36 cellular contexts compared by ENCODE assay signal in genomic region chr10:1708746-1709145, GRCh38. TPM values are rescaled to one million over a fixed set of nuclear protein-coding genes. Genes with fewer than 3 reads are reported as not detected.
A peak's percentile ranks its signal among the peaks of the same experiment; 100 is the strongest.
DNase-seq lines count a peak whose midpoint lies in the region; ATAC-seq and TF ChIP-seq lines count a peak whose summit lies in the region.
"Had no signal": no experiment of that assay in that cellular context is flagged by ENCODE, and none has a peak within 500 bp of the region (broad histone marks: within the 10 kb centered on the region; RNA-seq: fewer than 3 reads in every experiment).

No MANE protein-coding gene starts in this region.

- H3K27me3 ChIP-seq in vagina = no peaks in the 10 kb centered on the region

- H3K4me1 ChIP-seq in vagina = peaks cover 10% of the 10 kb centered on the region
- H3K4me1 ChIP-seq: BE2C, Caco-2 had no signal

- ATAC-seq in GM18873 (IDR thresholded peaks at IDR 0.05; ENCODE audit: low FRiP score, unreplicated experiment) = no peak
- ATAC-seq: A549; CD8-positive, alpha-beta T cell had no signal

- no peak for TF ChIP-seq POLR2A in vagina (IDR thresholded peaks at IDR 0.05)

- DNase-seq in coronary artery (ENCODE audit: low spot score) (peak; percentile 50), endothelial cell (ENCODE audit: low spot score) (no peak), vagina (ENCODE audit: extremely low spot score in 2 of 2) (peak; percentile 76 to 91), germinal center (ENCODE audit: low spot score) (no peak), SIG-M5 treated with dmso at 0.1 percent for 504 hours (lab: John Stamatoyannopoulos, UW; ENCODE audit: unreplicated experiment) (no peak), hippocampal formation (lab: John Stamatoyannopoulos, UW) (no peak)
- DNase-seq: 8988T; ACHN; AML-193; BE2C; C1 segment of cervical spinal cord; Caco-2; Calu3; CD4-positive, alpha-beta memory T cell; CD4-positive, alpha-beta T cell; CD4-positive, CD25-positive, alpha-beta regulatory T cell; CD8-positive, alpha-beta memory T cell; CD8-positive, alpha-beta T cell; COR-L47; DMS 273 treated with DMSO at 0.1 percent for 48 hours; DMS153; DMS53; DMS79; DMS79 treated with DMSO at 0.1 percent for 48 hours; DND-41; EL had no signal

- H3K27ac ChIP-seq in coronary artery (no peak overlapping the region), vagina (no peak overlapping the region)
- H3K27ac ChIP-seq: 22Rv1; A549; BLaER1; BLaER1 treated with 17β-estradiol and CSF1 and Interleukin-3, amounts not matched to agents 10 nM and 100 nM; C4-2B had no signal

- intact Hi-C loops in vagina (cut with DNase I) = loop anchor here (1.0 kb wide), 1 partner anchor 18 kb away; no protein-coding TSS in a partner anchor

- no peaks in the 10 kb centered on the region for H3K9me3 ChIP-seq in vagina
- H3K9me3 ChIP-seq: A549, BE2C had no signal

- H3K36me3 Mint-ChIP-seq in endothelial cell (ENCODE audit: low read depth, unreplicated experiment) (peaks cover 30% of the 10 kb centered on the region), nephron (ENCODE audit: low read depth) (no peaks in the 10 kb centered on the region)
- H3K36me3 Mint-ChIP-seq: CD14-positive monocyte; CD4-positive, alpha-beta memory T cell; CD4-positive, CD25-positive, alpha-beta regulatory T cell; CD8-positive, alpha-beta memory T cell; CD8-positive, alpha-beta T cell had no signal

- H3K4me3 ChIP-seq in coronary artery = no peak overlapping the region
- H3K4me3 ChIP-seq in vagina = no peak overlapping the region
- H3K4me3 ChIP-seq: A549; BLaER1; BLaER1 treated with 17β-estradiol and CSF1 and Interleukin-3, amounts not matched to agents 10 nM and 100 nM had no signal

- TF ChIP-seq CTCF in coronary artery (IDR thresholded peaks at IDR 0.05) = no peak
- TF ChIP-seq CTCF in endothelial cell (IDR thresholded peaks at IDR 0.05; ENCODE audit: unreplicated experiment) = no peak
- TF ChIP-seq CTCF in nephron (IDR thresholded peaks at IDR 0.05; ENCODE audit: unreplicated experiment in 3 of 3) = no peak
- TF ChIP-seq CTCF in vagina (IDR thresholded peaks at IDR 0.05) = no peak

- H3K27ac Mint-ChIP-seq in endothelial cell (ENCODE audit: unreplicated experiment) (no peak overlapping the region), nephron (peak overlapping the region; percentile 21 to 78 (median 34))
- H3K27ac Mint-ChIP-seq: B cell; CD14-positive monocyte; CD4-positive, alpha-beta T cell; CD4-positive, CD25-positive, alpha-beta regulatory T cell; CD8-positive, alpha-beta memory T cell; CD8-positive, alpha-beta T cell had no signal

- H3K4me3 Mint-ChIP-seq in endothelial cell (ENCODE audit: unreplicated experiment) = peak overlapping the region; percentile 49
- H3K4me3 Mint-ChIP-seq in nephron = no peak overlapping the region
- H3K4me3 Mint-ChIP-seq: B cell; CD14-positive monocyte; CD4-positive, alpha-beta memory T cell; CD4-positive, alpha-beta T cell; CD4-positive, CD25-positive, alpha-beta regulatory T cell; CD8-positive, alpha-beta memory T cell; CD8-positive, alpha-beta T cell had no signal

- H3K9me3 Mint-ChIP-seq in endothelial cell (ENCODE audit: unreplicated experiment) = peaks cover 5% of the 10 kb centered on the region
- H3K9me3 Mint-ChIP-seq in nephron = peaks cover 15% of the 10 kb centered on the region

- H3K36me3 ChIP-seq in vagina = no peaks in the 10 kb centered on the region
- H3K36me3 ChIP-seq: BE2C, BLaER1 had no signal

- H3K4me1 Mint-ChIP-seq in endothelial cell (ENCODE audit: unreplicated experiment) (peaks cover 10% of the 10 kb centered on the region), nephron (peaks cover 12% of the 10 kb centered on the region)

- H3K27me3 Mint-ChIP-seq in endothelial cell (ENCODE audit: unreplicated experiment) = peaks cover 10% of the 10 kb centered on the region
- peaks cover 6% of the 10 kb centered on the region for H3K27me3 Mint-ChIP-seq in nephron (ENCODE audit: low read depth)
- H3K27me3 Mint-ChIP-seq: CD4-positive, CD25-positive, alpha-beta regulatory T cell had no signal

RNA-seq across cellular contexts. Expression of gene ADARB2, which starts 28.6 kb away (rescaled TPM):
- total RNA-seq in endothelial cell (ENCODE audit: unreplicated experiment) (54.9 TPM), vagina (3.4 TPM)
- total RNA-seq: A673; Calu3; CD8-positive, alpha-beta memory T cell had no signal

Comparison
In these comparisons a context has a peak if more than half of its experiments do, and no peak if none do; other contexts are left out.
1. DNase-seq: peak in coronary artery (single experiment) and vagina (2 of 2); none in endothelial cell (single experiment), germinal center (single experiment), SIG-M5 treated with dmso at 0.1 percent for 504 hours (single experiment) and hippocampal formation (0 of 2).
2. RNA of gene ADARB2, which starts 28.6 kb away (total RNA-seq): 54.9 TPM in endothelial cell (single experiment); 3.4 TPM in vagina (single experiment); every median in the first group is over 10 times any median in the second.